Comparison of ENCODE assay signal across 28 cellular contexts in the genomic region with DNA sequence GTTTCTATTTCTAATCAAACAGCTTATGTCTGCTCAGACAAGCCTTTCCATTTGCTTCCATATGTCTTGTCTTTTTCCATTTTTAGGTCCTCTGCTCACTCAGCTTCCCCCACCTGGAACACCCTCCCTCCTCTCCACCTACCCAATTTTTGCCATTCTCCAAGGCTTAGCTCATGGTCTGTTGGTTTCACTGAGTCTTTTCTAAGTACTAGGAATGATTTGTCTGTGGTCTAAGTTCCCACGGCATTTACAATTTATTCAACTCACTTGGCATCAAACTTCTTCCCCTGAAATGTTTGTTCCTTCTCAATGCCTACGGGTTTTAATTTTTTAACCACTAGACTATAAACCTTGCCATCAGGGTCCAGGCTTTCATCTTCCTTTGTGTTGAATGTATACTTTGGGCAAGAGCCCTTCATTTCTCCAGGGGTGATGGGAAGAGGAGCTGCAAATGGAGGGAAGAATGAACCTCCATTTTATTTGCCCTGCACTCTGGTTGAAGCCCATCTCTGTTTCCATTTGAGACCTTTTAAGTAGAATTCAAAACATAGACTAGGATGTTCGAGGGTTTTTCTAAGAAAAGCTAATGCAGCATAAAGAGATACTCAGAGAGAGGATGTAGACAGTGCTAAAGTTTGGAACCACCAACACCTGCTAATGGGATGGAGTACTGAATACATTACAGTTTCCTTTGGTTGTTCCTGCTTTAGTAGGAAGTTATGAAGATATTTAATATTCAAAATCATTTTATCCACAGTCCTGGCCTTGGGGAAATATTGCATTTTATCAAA.
"Had no signal": no experiment of that assay in that cellular context is flagged by ENCODE, and none has a peak within 500 bp of the region (broad histone marks: within the 10 kb centered on the region; RNA-seq: fewer than 3 reads in every experiment).

No MANE protein-coding gene starts in this region.

- H3K4me2 ChIP-seq: hepatocyte had no signal

- H3K4me3 Mint-ChIP-seq: activated naive CD8-positive, alpha-beta T cell treated with anti-CD3 and anti-CD28 coated beads, Interleukin-2, amount 10 ng/mL, durations not matched to agents 7 days and 5 days; activated T-cell treated with anti-CD3 and anti-CD28 coated beads, Interleukin-2, amount 50 U/mL, for 24 hours; immature natural killer cell; memory B cell; natural killer cell treated with Interleukin-12 subunit alpha and Interleukin-12 subunit beta and Interleukin-15 and Interleukin-18, amount 100 ng/mL, for 72 hours; stimulated activated naive B cell treated with anti-CD40 and anti-IgM and Interleukin-4, amounts not matched to agents 10 μg/mL and 1 μg/mL and 100 μg/mL, for 72 hours had no signal

- H3K79me2 ChIP-seq: hepatocyte had no signal

- DNase-seq: activated CD4-positive, alpha-beta T cell treated with anti-CD3 and anti-CD28 coated beads for 1 hour; activated CD4-positive, alpha-beta T cell treated with anti-CD3 and anti-CD28 coated beads, Interleukin-2, amount 50 U/mL, for 4 hours; activated CD8-positive, alpha-beta memory T cell treated with anti-CD3 and anti-CD28 coated beads for 24 hours; activated CD8-positive, alpha-beta memory T cell treated with anti-CD3 and anti-CD28 coated beads, Interleukin-2, amount 50 U/mL, for 4 hours; activated naive CD4-positive, alpha-beta T cell treated with Interleukin-2 at 50 U/mL for 16 hours; activated naive CD8-positive, alpha-beta T cell treated with anti-CD3 and anti-CD28 coated beads, Interleukin-2, amount 10 ng/mL, durations not matched to agents 7 days and 5 days; activated T-cell treated with anti-CD3 and anti-CD28 coated beads, Interleukin-2, amount 50 U/mL, for 24 hours; amygdala; body of pancreas; effector CD4-positive, alpha-beta T cell; foreskin melanocyte; glutamatergic neuron; immature natural killer cell; left ventricle myocardium superior; right cardiac atrium; stimulated activated CD4-positive, alpha-beta T cell treated with anti-CD3 and anti-CD28 coated beads, Interleukin-15, amount 100 ng/mL, for 24 hours; stimulated activated CD4-positive, alpha-beta T cell treated with anti-CD3 and anti-CD28 coated beads, Interleukin-2, amount 100 ng/mL, for 48 hours; stimulated activated CD8-positive, alpha-beta memory T cell treated with anti-CD3 and anti-CD28 coated beads, Interleukin-4, amount 100 ng/mL, for 48 hours; stimulated activated naive B cell treated with anti-CD40 and anti-IgM and Interleukin-4, amounts not matched to agents 10 μg/mL and 1 μg/mL and 100 μg/mL, for 72 hours; T-helper 1 cell; tibial artery had no signal

- H3K27ac Mint-ChIP-seq: activated naive CD8-positive, alpha-beta T cell treated with anti-CD3 and anti-CD28 coated beads, Interleukin-2, amount 10 ng/mL, durations not matched to agents 7 days and 5 days; activated T-cell treated with anti-CD3 and anti-CD28 coated beads, Interleukin-2, amount 50 U/mL, for 24 hours; immature natural killer cell; memory B cell; natural killer cell treated with Interleukin-12 subunit alpha and Interleukin-12 subunit beta and Interleukin-15 and Interleukin-18, amount 100 ng/mL, for 72 hours; stimulated activated naive B cell treated with anti-CD40 and anti-IgM and Interleukin-4, amounts not matched to agents 10 μg/mL and 1 μg/mL and 100 μg/mL, for 72 hours had no signal

- H3K4me1 ChIP-seq: prostate gland, tibial artery had no signal

- H3K27ac ChIP-seq: body of pancreas, cardiac muscle cell, hepatocyte, prostate gland, skin epidermis, tibial artery had no signal

- H3K9me3 Mint-ChIP-seq: activated naive CD8-positive, alpha-beta T cell treated with anti-CD3 and anti-CD28 coated beads, Interleukin-2, amount 10 ng/mL, durations not matched to agents 7 days and 5 days; activated T-cell treated with anti-CD3 and anti-CD28 coated beads, Interleukin-2, amount 50 U/mL, for 24 hours; natural killer cell treated with Interleukin-12 subunit alpha and Interleukin-12 subunit beta and Interleukin-15 and Interleukin-18, amount 100 ng/mL, for 72 hours; stimulated activated naive B cell treated with anti-CD40 and anti-IgM and Interleukin-4, amounts not matched to agents 10 μg/mL and 1 μg/mL and 100 μg/mL, for 72 hours had no signal

- H3K4me1 Mint-ChIP-seq: immature natural killer cell, memory B cell had no signal

- ATAC-seq: body of pancreas; esophagus mucosa; left ventricle myocardium superior; natural killer cell treated with Interleukin-12 subunit alpha and Interleukin-12 subunit beta and Interleukin-15 and Interleukin-18, amount 100 ng/mL, for 72 hours; stimulated activated naive B cell treated with anti-CD40 and anti-IgM and Interleukin-4, amounts not matched to agents 10 μg/mL and 1 μg/mL and 100 μg/mL, for 72 hours had no signal

- H3K27me3 ChIP-seq: body of pancreas, hepatocyte, tibial artery had no signal

- H3K36me3 ChIP-seq: cardiac muscle cell, prostate gland, tibial artery had no signal

- H3K4me3 ChIP-seq: body of pancreas, cardiac muscle cell, hepatocyte, prostate gland, skin epidermis, tibial artery had no signal

- H3K9me3 ChIP-seq: body of pancreas, prostate gland had no signal

- H3K36me3 Mint-ChIP-seq: activated naive CD8-positive, alpha-beta T cell treated with anti-CD3 and anti-CD28 coated beads, Interleukin-2, amount 10 ng/mL, durations not matched to agents 7 days and 5 days; memory B cell; natural killer cell treated with Interleukin-12 subunit alpha and Interleukin-12 subunit beta and Interleukin-15 and Interleukin-18, amount 100 ng/mL, for 72 hours; stimulated activated naive B cell treated with anti-CD40 and anti-IgM and Interleukin-4, amounts not matched to agents 10 μg/mL and 1 μg/mL and 100 μg/mL, for 72 hours had no signal

- H2AFZ ChIP-seq: hepatocyte had no signal
